In genomic region chr11:118721478-118722015, GRCh38 we compare ENCODE assay signal across 11 cellular contexts. TPM values are rescaled to one million over a fixed set of nuclear protein-coding genes. Genes with fewer than 3 reads are reported as not detected.
"Had no signal": no experiment of that assay in that cellular context is flagged by ENCODE, and none has a peak within 500 bp of the region (broad histone marks: within the 10 kb centered on the region; RNA-seq: fewer than 3 reads in every experiment).

No MANE protein-coding gene starts in this region.

RNA-seq across cellular contexts. Expression of gene TREH, which starts 42.1 kb away (rescaled TPM):
- total RNA-seq: dermis blood vessel endothelial cell; dorsolateral prefrontal cortex; gastrocnemius medialis; glomerular endothelial cell; kidney epithelial cell; left cardiac atrium; left ventricle myocardium inferior; mononuclear cell; naive thymus-derived CD4-positive, alpha-beta T cell had no signal
- polyA plus RNA-seq: keratinocyte; mammary epithelial cell; naive thymus-derived CD4-positive, alpha-beta T cell had no signal
